ENCODE assay signal across 1 cellular context in the genomic region with DNA sequence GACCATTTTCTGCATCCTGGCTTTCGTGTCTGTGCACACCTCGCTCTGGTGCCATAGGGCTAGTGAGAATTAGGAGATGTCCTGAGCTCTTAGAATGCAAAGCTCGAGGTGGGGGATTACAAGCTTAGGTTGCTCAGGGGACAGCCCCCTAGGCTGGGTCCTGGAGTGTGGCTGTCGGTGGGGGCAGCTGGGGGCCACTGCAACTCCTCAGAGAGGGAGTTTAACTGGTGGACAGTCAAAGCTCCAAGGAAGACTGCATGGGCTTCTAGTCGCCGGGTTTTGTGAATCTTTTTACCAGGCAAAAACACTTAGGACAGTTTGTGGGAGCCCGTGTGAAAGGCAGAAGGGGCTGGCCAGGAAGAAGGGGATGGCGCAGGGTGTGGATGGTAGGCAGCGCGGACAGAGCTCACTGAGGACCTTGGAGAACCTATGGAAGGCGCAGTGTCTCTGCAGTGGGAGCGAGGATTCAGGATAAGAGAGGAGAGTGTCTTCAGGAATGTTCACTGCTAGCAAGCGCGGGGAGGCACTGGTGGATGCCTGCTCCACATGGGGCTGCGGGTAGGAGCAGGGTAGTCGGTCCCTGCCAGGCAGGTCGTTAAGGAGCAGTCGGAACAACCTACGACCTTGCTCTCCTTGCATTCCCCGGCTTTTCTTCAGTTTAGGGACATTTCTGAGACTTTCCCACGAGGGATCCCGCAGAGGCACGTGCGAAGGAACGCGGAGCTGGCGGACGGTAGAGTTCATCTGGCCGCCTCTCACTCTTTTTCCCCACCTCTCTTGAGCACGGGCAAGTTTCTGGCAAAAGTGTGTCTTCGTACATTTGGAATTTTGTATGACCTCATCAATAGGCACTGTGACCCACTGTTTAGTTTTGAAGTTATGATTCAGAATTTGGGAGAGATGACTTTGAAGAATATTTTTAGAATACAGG.
TF ChIP-seq lines count a peak whose summit lies in the region.

No MANE protein-coding gene starts in this region.

TF ChIP-seq in HepG2, 621 proteins besides CTCF, POLR2A, EP300 and RAD21 (continued from another document):
- TF ChIP-seq, protein P1, sequence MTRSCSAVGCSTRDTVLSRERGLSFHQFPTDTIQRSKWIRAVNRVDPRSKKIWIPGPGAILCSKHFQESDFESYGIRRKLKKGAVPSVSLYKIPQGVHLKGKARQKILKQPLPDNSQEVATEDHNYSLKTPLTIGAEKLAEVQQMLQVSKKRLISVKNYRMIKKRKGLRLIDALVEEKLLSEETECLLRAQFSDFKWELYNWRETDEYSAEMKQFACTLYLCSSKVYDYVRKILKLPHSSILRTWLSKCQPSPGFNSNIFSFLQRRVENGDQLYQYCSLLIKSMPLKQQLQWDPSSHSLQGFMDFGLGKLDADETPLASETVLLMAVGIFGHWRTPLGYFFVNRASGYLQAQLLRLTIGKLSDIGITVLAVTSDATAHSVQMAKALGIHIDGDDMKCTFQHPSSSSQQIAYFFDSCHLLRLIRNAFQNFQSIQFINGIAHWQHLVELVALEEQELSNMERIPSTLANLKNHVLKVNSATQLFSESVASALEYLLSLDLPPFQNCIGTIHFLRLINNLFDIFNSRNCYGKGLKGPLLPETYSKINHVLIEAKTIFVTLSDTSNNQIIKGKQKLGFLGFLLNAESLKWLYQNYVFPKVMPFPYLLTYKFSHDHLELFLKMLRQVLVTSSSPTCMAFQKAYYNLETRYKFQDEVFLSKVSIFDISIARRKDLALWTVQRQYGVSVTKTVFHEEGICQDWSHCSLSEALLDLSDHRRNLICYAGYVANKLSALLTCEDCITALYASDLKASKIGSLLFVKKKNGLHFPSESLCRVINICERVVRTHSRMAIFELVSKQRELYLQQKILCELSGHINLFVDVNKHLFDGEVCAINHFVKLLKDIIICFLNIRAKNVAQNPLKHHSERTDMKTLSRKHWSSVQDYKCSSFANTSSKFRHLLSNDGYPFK (CRISPR knock-in tag; IDR thresholded peaks at IDR 0.05; ENCODE audit: borderline replicate concordance) = 0 out of 2 replicates have a peak, but pooled peaks have one; percentile 30
- TF ChIP-seq ZBTB38 (CRISPR knock-in tag; IDR thresholded peaks at IDR 0.05) = peak; percentile 91
- TF ChIP-seq ZNF547 (CRISPR knock-in tag; IDR thresholded peaks at IDR 0.05) = 0 out of 2 replicates have a peak, but pooled peaks have one; percentile 26
- TF ChIP-seq KDM5B (CRISPR knock-in tag; IDR thresholded peaks at IDR 0.05; ENCODE audit: borderline replicate concordance) = no peak
- TF ChIP-seq ZNF326 (CRISPR knock-in tag; IDR thresholded peaks at IDR 0.05; ENCODE audit: borderline replicate concordance) = no peak
- TF ChIP-seq MYC (CRISPR knock-in tag; IDR thresholded peaks at IDR 0.05; ENCODE audit: borderline replicate concordance) = 0 out of 2 replicates have a peak, but pooled peaks have one; percentile 34
- TF ChIP-seq, protein P2, sequence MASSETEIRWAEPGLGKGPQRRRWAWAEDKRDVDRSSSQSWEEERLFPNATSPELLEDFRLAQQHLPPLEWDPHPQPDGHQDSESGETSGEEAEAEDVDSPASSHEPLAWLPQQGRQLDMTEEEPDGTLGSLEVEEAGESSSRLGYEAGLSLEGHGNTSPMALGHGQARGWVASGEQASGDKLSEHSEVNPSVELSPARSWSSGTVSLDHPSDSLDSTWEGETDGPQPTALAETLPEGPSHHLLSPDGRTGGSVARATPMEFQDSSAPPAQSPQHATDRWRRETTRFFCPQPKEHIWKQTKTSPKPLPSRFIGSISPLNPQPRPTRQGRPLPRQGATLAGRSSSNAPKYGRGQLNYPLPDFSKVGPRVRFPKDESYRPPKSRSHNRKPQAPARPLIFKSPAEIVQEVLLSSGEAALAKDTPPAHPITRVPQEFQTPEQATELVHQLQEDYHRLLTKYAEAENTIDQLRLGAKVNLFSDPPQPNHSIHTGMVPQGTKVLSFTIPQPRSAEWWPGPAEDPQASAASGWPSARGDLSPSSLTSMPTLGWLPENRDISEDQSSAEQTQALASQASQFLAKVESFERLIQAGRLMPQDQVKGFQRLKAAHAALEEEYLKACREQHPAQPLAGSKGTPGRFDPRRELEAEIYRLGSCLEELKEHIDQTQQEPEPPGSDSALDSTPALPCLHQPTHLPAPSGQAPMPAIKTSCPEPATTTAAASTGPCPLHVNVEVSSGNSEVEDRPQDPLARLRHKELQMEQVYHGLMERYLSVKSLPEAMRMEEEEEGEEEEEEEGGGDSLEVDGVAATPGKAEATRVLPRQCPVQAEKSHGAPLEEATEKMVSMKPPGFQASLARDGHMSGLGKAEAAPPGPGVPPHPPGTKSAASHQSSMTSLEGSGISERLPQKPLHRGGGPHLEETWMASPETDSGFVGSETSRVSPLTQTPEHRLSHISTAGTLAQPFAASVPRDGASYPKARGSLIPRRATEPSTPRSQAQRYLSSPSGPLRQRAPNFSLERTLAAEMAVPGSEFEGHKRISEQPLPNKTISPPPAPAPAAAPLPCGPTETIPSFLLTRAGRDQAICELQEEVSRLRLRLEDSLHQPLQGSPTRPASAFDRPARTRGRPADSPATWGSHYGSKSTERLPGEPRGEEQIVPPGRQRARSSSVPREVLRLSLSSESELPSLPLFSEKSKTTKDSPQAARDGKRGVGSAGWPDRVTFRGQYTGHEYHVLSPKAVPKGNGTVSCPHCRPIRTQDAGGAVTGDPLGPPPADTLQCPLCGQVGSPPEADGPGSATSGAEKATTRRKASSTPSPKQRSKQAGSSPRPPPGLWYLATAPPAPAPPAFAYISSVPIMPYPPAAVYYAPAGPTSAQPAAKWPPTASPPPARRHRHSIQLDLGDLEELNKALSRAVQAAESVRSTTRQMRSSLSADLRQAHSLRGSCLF (CRISPR knock-in tag; IDR thresholded peaks at IDR 0.05; ENCODE audit: borderline replicate concordance) = no peak
- peak; percentile 50 for TF ChIP-seq AGO2 (optimal IDR thresholded peaks at IDR 0.05; ENCODE audit: low read depth, low read length)
- TF ChIP-seq ZNF556 (CRISPR knock-in tag; IDR thresholded peaks at IDR 0.05; ENCODE audit: borderline replicate concordance) = no peak
- TF ChIP-seq ARID2 (CRISPR knock-in tag; IDR thresholded peaks at IDR 0.05; ENCODE audit: borderline replicate concordance) = no peak
- TF ChIP-seq, protein P3, sequence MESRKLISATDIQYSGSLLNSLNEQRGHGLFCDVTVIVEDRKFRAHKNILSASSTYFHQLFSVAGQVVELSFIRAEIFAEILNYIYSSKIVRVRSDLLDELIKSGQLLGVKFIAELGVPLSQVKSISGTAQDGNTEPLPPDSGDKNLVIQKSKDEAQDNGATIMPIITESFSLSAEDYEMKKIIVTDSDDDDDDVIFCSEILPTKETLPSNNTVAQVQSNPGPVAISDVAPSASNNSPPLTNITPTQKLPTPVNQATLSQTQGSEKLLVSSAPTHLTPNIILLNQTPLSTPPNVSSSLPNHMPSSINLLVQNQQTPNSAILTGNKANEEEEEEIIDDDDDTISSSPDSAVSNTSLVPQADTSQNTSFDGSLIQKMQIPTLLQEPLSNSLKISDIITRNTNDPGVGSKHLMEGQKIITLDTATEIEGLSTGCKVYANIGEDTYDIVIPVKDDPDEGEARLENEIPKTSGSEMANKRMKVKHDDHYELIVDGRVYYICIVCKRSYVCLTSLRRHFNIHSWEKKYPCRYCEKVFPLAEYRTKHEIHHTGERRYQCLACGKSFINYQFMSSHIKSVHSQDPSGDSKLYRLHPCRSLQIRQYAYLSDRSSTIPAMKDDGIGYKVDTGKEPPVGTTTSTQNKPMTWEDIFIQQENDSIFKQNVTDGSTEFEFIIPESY (CRISPR knock-in tag; IDR thresholded peaks at IDR 0.05) = peak; percentile 84
- TF ChIP-seq ZFP36L2 (CRISPR knock-in tag; IDR thresholded peaks at IDR 0.05) = no peak
- TF ChIP-seq ZFP41 (CRISPR knock-in tag; IDR thresholded peaks at IDR 0.05; ENCODE audit: borderline replicate concordance) = no peak
- TF ChIP-seq TEAD3 (CRISPR knock-in tag; optimal IDR thresholded peaks at IDR 0.05; ENCODE audit: borderline replicate concordance) = no peak
